In the genomic region with DNA sequence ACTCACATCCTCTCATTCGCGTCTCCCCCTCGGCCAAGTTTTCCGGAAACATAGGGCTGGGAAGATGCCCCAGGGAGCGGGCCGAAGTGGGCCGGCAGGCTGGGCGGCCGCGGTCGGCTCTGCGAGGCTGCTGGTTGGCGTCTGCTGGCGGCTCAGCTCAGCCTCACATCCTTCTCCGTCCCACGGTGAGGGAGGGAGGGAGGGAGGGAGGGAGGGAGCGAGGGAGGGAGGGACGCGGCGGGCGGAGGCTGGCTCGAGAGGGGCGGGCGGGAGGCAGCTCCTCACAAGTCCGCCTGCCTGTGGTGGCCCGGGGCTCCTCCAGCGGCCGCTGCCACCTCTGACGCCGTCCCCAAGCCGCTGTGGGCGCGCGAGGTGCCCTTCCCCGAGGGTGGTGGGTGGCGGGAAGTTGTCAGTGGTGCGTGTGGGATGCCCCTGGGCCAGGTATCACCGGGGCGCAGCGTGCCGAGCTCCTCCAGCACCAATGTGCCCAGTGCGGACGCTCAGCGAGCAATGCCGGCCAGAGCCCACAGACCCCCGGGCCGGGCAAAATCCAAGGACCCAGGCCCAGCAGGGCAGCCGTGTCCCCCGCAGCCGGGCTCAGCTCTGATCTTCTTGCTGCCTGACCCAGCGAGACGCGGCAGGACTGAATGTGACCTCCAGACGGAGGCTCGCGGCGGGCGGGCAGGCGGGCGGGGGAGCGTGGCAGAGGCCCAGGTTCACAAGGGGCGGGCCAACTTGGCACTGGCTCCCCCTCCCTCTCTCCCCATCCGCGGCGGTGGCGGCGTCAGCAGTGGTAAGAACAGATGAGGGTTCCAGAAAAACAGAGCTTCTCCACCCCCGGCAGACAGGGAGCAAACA, we compare ENCODE assay signal across 8 cellular contexts.
DNase-seq lines count a peak whose midpoint lies in the region; ATAC-seq lines count a peak whose summit lies in the region.

No MANE protein-coding gene starts in this region.

- H3K27ac ChIP-seq in ACC112 (ENCODE audit: low read depth, low read length) = peak overlapping the region; percentile 72
- H3K27ac ChIP-seq in angular gyrus (ENCODE audit: low read depth, low read length) = peak overlapping the region; percentile 93
- H3K27ac ChIP-seq in thymus (ENCODE audit: low read depth) = no peak overlapping the region

- no peaks in the 10 kb centered on the region for H3K9me3 Mint-ChIP-seq in T-helper 1 cell treated with Interleukin-12 subunit alpha and Interleukin-12 subunit beta and Interleukin-4 antibody, amounts not matched to agents 30 μg/mL and 1 μg/mL, for 36 hours

- peaks cover 2% of the 10 kb centered on the region for H3K36me3 Mint-ChIP-seq in T-helper 1 cell treated with Interleukin-12 subunit alpha and Interleukin-12 subunit beta and Interleukin-4 antibody, amounts not matched to agents 30 μg/mL and 1 μg/mL, for 36 hours (ENCODE audit: low read depth)

- H3K4me3 Mint-ChIP-seq in T-helper 1 cell treated with Interleukin-12 subunit alpha and Interleukin-12 subunit beta and Interleukin-4 antibody, amounts not matched to agents 30 μg/mL and 1 μg/mL, for 36 hours = peak overlapping the region; percentile 42

- H3K4me1 Mint-ChIP-seq in T-helper 1 cell treated with Interleukin-12 subunit alpha and Interleukin-12 subunit beta and Interleukin-4 antibody, amounts not matched to agents 30 μg/mL and 1 μg/mL, for 36 hours (ENCODE audit: low read depth) = peaks cover 13% of the 10 kb centered on the region

- ATAC-seq in HG03066 (IDR thresholded peaks at IDR 0.05; ENCODE audit: low read depth, unreplicated experiment) (peak; percentile 37), left ventricle myocardium superior (peak; percentile 67), HG02763 (IDR thresholded peaks at IDR 0.05; ENCODE audit: unreplicated experiment) (no peak)

- H3K27me3 ChIP-seq in ACC112 (ENCODE audit: insufficient read depth, low read length) (no peaks in the 10 kb centered on the region), thymus (ENCODE audit: control insufficient read depth, insufficient read depth) (no peaks in the 10 kb centered on the region)

- WGBS in thymus = 11% methylated on average over 68 of the region's 68 CpGs

- peaks cover 5% of the 10 kb centered on the region for H3K27me3 Mint-ChIP-seq in T-helper 1 cell treated with Interleukin-12 subunit alpha and Interleukin-12 subunit beta and Interleukin-4 antibody, amounts not matched to agents 30 μg/mL and 1 μg/mL, for 36 hours (ENCODE audit: low read depth)

- no peak overlapping the region for H3K27ac Mint-ChIP-seq in T-helper 1 cell treated with Interleukin-12 subunit alpha and Interleukin-12 subunit beta and Interleukin-4 antibody, amounts not matched to agents 30 μg/mL and 1 μg/mL, for 36 hours

- peaks cover 78% of the 10 kb centered on the region for H3K4me1 ChIP-seq in ACC112 (ENCODE audit: control insufficient read depth, insufficient read depth, low read length, unreplicated experiment)
- H3K4me1 ChIP-seq in thymus (ENCODE audit: control insufficient read depth, insufficient read depth, low read length) = peaks cover 14% of the 10 kb centered on the region

- H3K79me2 ChIP-seq in ACC112 (ENCODE audit: control insufficient read depth, insufficient read depth, low read length, unreplicated experiment) = peaks cover 51% of the 10 kb centered on the region

- intact Hi-C loops in left ventricle myocardium superior (cut with micrococcal nuclease) (no loop called here), posterior cingulate gyrus (cut with DNase I) (loop anchor here (2.0 kb wide), 1 partner anchor 20 kb away; no protein-coding TSS in a partner anchor)

- H3K36me3 ChIP-seq in ACC112 (ENCODE audit: insufficient read depth, low read length) (no peaks in the 10 kb centered on the region), thymus (ENCODE audit: control insufficient read depth, insufficient read depth) (peaks cover 43% of the 10 kb centered on the region)

- H3K4me3 ChIP-seq in ACC112 (ENCODE audit: low read depth, low read length) (peak overlapping the region; percentile 81), thymus (ENCODE audit: low read length) (peak overlapping the region; percentile 5)

- no peaks in the 10 kb centered on the region for H3K9me3 ChIP-seq in thymus (ENCODE audit: control insufficient read depth)

- H2AFZ ChIP-seq in ACC112 (ENCODE audit: low read length, unreplicated experiment) = no peak overlapping the region

- DNase-seq in left ventricle myocardium superior = peak; percentile 94
- peak; percentile 82 to 98 (median 86) for DNase-seq in posterior cingulate gyrus
